8 cellular contexts compared by ENCODE assay signal in the genomic region with DNA sequence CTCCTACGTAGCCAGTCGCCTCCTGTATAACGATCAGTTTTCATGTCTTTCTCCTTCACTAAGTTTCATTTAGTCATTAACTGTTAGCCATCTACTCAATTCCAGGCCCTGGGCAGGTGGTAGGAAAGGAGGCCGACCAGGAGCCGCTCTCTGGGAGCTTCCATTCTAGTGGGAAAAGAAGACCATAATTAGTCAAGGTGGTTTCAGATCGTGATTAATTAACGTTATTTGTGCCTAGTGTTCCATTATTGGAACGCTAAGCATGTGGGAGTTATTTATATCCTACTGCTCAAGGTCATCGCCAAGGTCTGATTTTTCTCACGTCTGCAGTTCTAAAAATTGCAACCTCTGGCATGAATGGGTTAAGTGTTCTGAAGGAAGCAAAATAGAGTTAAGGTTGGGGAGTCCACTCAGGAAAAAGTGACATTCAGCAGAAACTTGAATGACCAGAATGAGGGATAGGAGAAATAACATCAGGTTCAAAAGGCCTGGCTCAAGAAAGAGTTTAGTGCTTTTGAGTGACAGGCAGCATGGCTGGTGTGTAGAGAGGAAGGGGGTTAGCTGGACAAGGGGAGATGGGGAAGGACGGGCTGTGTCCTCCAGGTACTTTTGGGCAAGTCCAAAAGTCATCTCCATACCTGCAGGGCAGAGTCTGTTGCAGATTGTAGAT. TPM values are rescaled to one million over a fixed set of nuclear protein-coding genes. Genes with fewer than 3 reads are reported as not detected.
DNase-seq lines count a peak whose midpoint lies in the region; ATAC-seq and TF ChIP-seq lines count a peak whose summit lies in the region.

No MANE protein-coding gene starts in this region.

- WGBS in mesendoderm (ENCODE audit: extremely low coverage, insufficient coverage, low lambda C conversion rate), result no CpG with 5 or more reads among the region's 11 CpGs

- TF ChIP-seq CTCF in 22Rv1 (IDR thresholded peaks at IDR 0.05) (no peak), HL-60 (IDR thresholded peaks at IDR 0.05; ENCODE audit: insufficient read depth, low read length) (no peak), brain (conservative IDR thresholded peaks at IDR 0.05) (no peak)

- peaks cover 36% of the 10 kb centered on the region for H3K4me1 Mint-ChIP-seq in brain

- no peak overlapping the region for H4K5ac ChIP-seq in mesendoderm (ENCODE audit: low read length)

- peaks cover 4% of the 10 kb centered on the region for H3K27me3 Mint-ChIP-seq in brain

- peak overlapping the region; percentile 96 to 98 (median 96) for H3K27ac Mint-ChIP-seq in brain

- H3K9ac ChIP-seq in mesendoderm (ENCODE audit: low read length), result peak overlapping the region; percentile 80

- H3K56ac ChIP-seq in mesendoderm (ENCODE audit: low read length), result peak overlapping the region; percentile 74

- peak overlapping the region; percentile 86 for H3K18ac ChIP-seq in mesendoderm (ENCODE audit: low read length)

- H3K36me3 Mint-ChIP-seq in brain, result peaks cover 33% of the 10 kb centered on the region

- H3K4me3 Mint-ChIP-seq in brain, result peak overlapping the region; percentile 94 to 99 (median 98)

- H3K36me3 ChIP-seq in mesendoderm (ENCODE audit: control insufficient read depth, insufficient read depth, low read length), result no peaks in the 10 kb centered on the region

- no peak overlapping the region for H3K23ac ChIP-seq in mesendoderm (ENCODE audit: low read length)

- H3K9me3 Mint-ChIP-seq in brain, result no peaks in the 10 kb centered on the region

- H3K27ac ChIP-seq in 22Rv1, result peak overlapping the region; percentile 94
- peak overlapping the region; percentile 95 for H3K27ac ChIP-seq in HL-60 (replicated peaks)
- H3K27ac ChIP-seq in mesendoderm (ENCODE audit: low read depth, low read length), result no peak overlapping the region

- H4K8ac ChIP-seq in mesendoderm (ENCODE audit: low read depth, low read length), result no peak overlapping the region

- no peaks in the 10 kb centered on the region for H3K27me3 ChIP-seq in HL-60 (ENCODE audit: insufficient read depth, poor library complexity, severe bottlenecking)
- no peaks in the 10 kb centered on the region for H3K27me3 ChIP-seq in mesendoderm (ENCODE audit: insufficient read depth, low read length, poor library complexity)

- no peak overlapping the region for H2BK5ac ChIP-seq in mesendoderm (ENCODE audit: low read length)

- peaks cover 2% of the 10 kb centered on the region for H3K79me1 ChIP-seq in mesendoderm (ENCODE audit: low read length)

- H2BK15ac ChIP-seq in mesendoderm (replicated peaks; ENCODE audit: low read depth), result no peak overlapping the region

- peak overlapping the region; percentile 47 for H3K4me2 ChIP-seq in mesendoderm (ENCODE audit: low read length)

- H2AK5ac ChIP-seq in mesendoderm (ENCODE audit: low read length), result no peak overlapping the region

- no peak for ATAC-seq in HG02571 (IDR thresholded peaks at IDR 0.05; ENCODE audit: unreplicated experiment)

- H3K4ac ChIP-seq in mesendoderm (ENCODE audit: low read depth, low read length), result no peak overlapping the region

- H3K79me2 ChIP-seq in mesendoderm (ENCODE audit: control insufficient read depth, insufficient read depth, low read length), result no peaks in the 10 kb centered on the region

- peaks cover 1% of the 10 kb centered on the region for H3K4me1 ChIP-seq in mesendoderm (ENCODE audit: control insufficient read depth, low read depth, low read length)

- H3K4me3 ChIP-seq in HL-60 (replicated peaks; ENCODE audit: insufficient read depth, low read length), result peak overlapping the region; percentile 48
- H3K4me3 ChIP-seq in mesendoderm (ENCODE audit: low read length), result peak overlapping the region; percentile 55

- DNase-seq in HL-60 (ENCODE audit: low read depth in 1 of 2, low spot score in 1 of 2), result no peak
- DNase-seq in mesendoderm, result no peak
- no peak for DNase-seq in DMS 273 treated with DMSO at 0.1 percent for 48 hours (lab: John Stamatoyannopoulos, UW)
- no peak for DNase-seq in DMS79 treated with DMSO at 0.1 percent for 48 hours (lab: John Stamatoyannopoulos, UW)
- no peak for DNase-seq in HPDE6-E6E7 (ENCODE audit: extremely low spot score)

- H2BK120ac ChIP-seq in mesendoderm (ENCODE audit: low read depth, low read length), result no peak overlapping the region

RNA-seq across cellular contexts. Expression of a gene that starts 0.8 kb away (rescaled TPM):
- 5.4 TPM for polyA plus RNA-seq in brain (ENCODE audit: insufficient read depth, low read depth, low replicate concordance)
- 3.4 TPM for polyA plus RNA-seq in mesendoderm (2013, experiment 1 of 2)
- 3.3 TPM for polyA plus RNA-seq in mesendoderm (2013, experiment 2 of 2)
